In genomic region chr13:23378009-23378632, GRCh38 we compare ENCODE assay signal across 9 cellular contexts. TPM values are rescaled to one million over a fixed set of nuclear protein-coding genes. Genes with fewer than 3 reads are reported as not detected.
DNase-seq lines count a peak whose midpoint lies in the region; ATAC-seq and TF ChIP-seq lines count a peak whose summit lies in the region.
"Had no signal": no experiment of that assay in that cellular context is flagged by ENCODE, and none has a peak within 500 bp of the region (broad histone marks: within the 10 kb centered on the region; RNA-seq: fewer than 3 reads in every experiment).

No MANE protein-coding gene starts in this region.

- CTCF ChIA-PET in HEK293 (lab: Yijun Ruan, JAX) = interaction anchor here (0.6 kb wide), 1 partner anchor 9 kb away, joined by 3 read pairs; no protein-coding TSS in a partner anchor

- no peaks in the 10 kb centered on the region for H3K27me3 ChIP-seq in left lung

- DNase-seq in Daoy (ENCODE audit: low read depth) (peak; percentile 85), SIG-M5 treated with dmso at 0.1 percent for 504 hours (lab: John Stamatoyannopoulos, UW; ENCODE audit: unreplicated experiment) (peak; percentile 87), amniotic epithelial cell (ENCODE audit: low read depth) (peak; percentile 81), left lung (no peak), NCI-H1105 (lab: John Stamatoyannopoulos, UW) (no peak), NCI-H187 (lab: John Stamatoyannopoulos, UW) (no peak)
- peak; percentile 16 to 72 for DNase-seq in stimulated activated CD8-positive, alpha-beta memory T cell treated with anti-CD3 and anti-CD28 coated beads, Interleukin-7, amount 100 ng/mL, for 48 hours (ENCODE audit: extremely low read depth in 1 of 2, low read depth in 1 of 2)

- H3K36me3 ChIP-seq in HEK293 (ENCODE audit: control insufficient read depth in 2 of 2, insufficient read depth in 1 of 2, low read length in 2 of 2) = peaks cover 0 to 5% of the 10 kb centered on the region in 2 experiments; a peak in 2 of 3 replicates
- H3K36me3 ChIP-seq in left lung = no peaks in the 10 kb centered on the region

- H3K27ac ChIP-seq in HEK293 (ENCODE audit: extremely low read depth, low read depth, low read length) (no peak overlapping the region), left lung (peak overlapping the region; percentile 20 to 68)

- intact Hi-C loops in left lung (cut with DNase I) = no loop called here

- TF ChIP-seq CTCF in HEK293 (tag by site-specific recombination; IDR thresholded peaks at IDR 0.05) (no peak), left lung (IDR thresholded peaks at IDR 0.05) (no peak)

- no peak for ATAC-seq in left lung
- ATAC-seq: Panc1 had no signal

- H3K4me3 ChIP-seq in HEK293 (ENCODE audit: low read depth, low read length) (no peak overlapping the region), left lung (no peak overlapping the region)

- H3K4me1 ChIP-seq in HEK293 (ENCODE audit: control insufficient read depth, insufficient read depth, low read length) = 0 out of 2 replicates have a peak, but pooled peaks cover 2% of the 10 kb centered on the region
- H3K4me1 ChIP-seq in left lung = peaks cover 10 to 29% of the 10 kb centered on the region in 2 donors

- POLR2A ChIA-PET in HEK293 (lab: Yijun Ruan, JAX) = interaction anchor here (0.5 kb wide), 1 partner anchor 10 kb away, joined by 4 read pairs; no protein-coding TSS in a partner anchor

- H3K9me3 ChIP-seq in HEK293 (ENCODE audit: control insufficient read depth, insufficient read depth, low read depth, low read length) = no peaks in the 10 kb centered on the region
- no peaks in the 10 kb centered on the region for H3K9me3 ChIP-seq in left lung

TF ChIP-seq in HEK293, 187 proteins besides CTCF, POLR2A, EP300 and RAD21 (continues in another document):
- no peak for TF ChIP-seq MEIS1 (CRISPR knock-in tag; IDR thresholded peaks at IDR 0.05; ENCODE audit: borderline replicate concordance)
- TF ChIP-seq ZNF335 (tag by site-specific recombination; conservative IDR thresholded peaks at IDR 0.05) = peak; percentile 57; the same call in 1 of the 2 replicates
- no peak for TF ChIP-seq ZNF510 (tag by site-specific recombination; IDR thresholded peaks at IDR 0.05; ENCODE audit: insufficient replicate concordance)
- TF ChIP-seq KLF8 (tag by site-specific recombination; IDR thresholded peaks at IDR 0.05) = 0 out of 2 replicates have a peak, but pooled peaks have one; percentile 20
- TF ChIP-seq ZNF629 (tag by site-specific recombination; IDR thresholded peaks at IDR 0.05) = peak; percentile 63; the same call in 1 of the 2 replicates
- no peak for TF ChIP-seq ZNF148 (tag by site-specific recombination; IDR thresholded peaks at IDR 0.05; ENCODE audit: borderline replicate concordance)
- no peak for TF ChIP-seq ZNF184 (tag by site-specific recombination; IDR thresholded peaks at IDR 0.05)
- no peak for TF ChIP-seq OSR2 (tag by site-specific recombination; IDR thresholded peaks at IDR 0.05)
- TF ChIP-seq MZF1 (tag by site-specific recombination; IDR thresholded peaks at IDR 0.05; ENCODE audit: borderline replicate concordance) = no peak
- 0 out of 2 replicates have a peak, but pooled peaks have one; percentile 14 for TF ChIP-seq HIC1 (tag by site-specific recombination; IDR thresholded peaks at IDR 0.05)
- TF ChIP-seq KLF10 (tag by site-specific recombination; IDR thresholded peaks at IDR 0.05) = no peak
- no peak for TF ChIP-seq SP3 (tag by site-specific recombination; IDR thresholded peaks at IDR 0.05)
- no peak for TF ChIP-seq ZNF155 (tag by site-specific recombination; IDR thresholded peaks at IDR 0.05)
- no peak for TF ChIP-seq ZNF292 (tag by site-specific recombination; IDR thresholded peaks at IDR 0.05; ENCODE audit: borderline replicate concordance, low read depth)
- no peak for TF ChIP-seq ZNF600 (tag by site-specific recombination; IDR thresholded peaks at IDR 0.05)
- no peak for TF ChIP-seq ZNF354C (tag by site-specific recombination; IDR thresholded peaks at IDR 0.05; ENCODE audit: borderline replicate concordance, low read depth)
- no peak for TF ChIP-seq ZNF670 (tag by site-specific recombination; IDR thresholded peaks at IDR 0.05; ENCODE audit: low read depth)
- TF ChIP-seq ZNF658 (tag by site-specific recombination; IDR thresholded peaks at IDR 0.05) = no peak
- no peak for TF ChIP-seq ZSCAN18 (tag by site-specific recombination; IDR thresholded peaks at IDR 0.05)
- no peak for TF ChIP-seq ZBTB1 (tag by site-specific recombination; IDR thresholded peaks at IDR 0.05)
- TF ChIP-seq FEZF1 (tag by site-specific recombination; IDR thresholded peaks at IDR 0.05) = 0 out of 2 replicates have a peak, but pooled peaks have one; percentile 7
- 0 out of 2 replicates have a peak, but pooled peaks have one; percentile 48 for TF ChIP-seq ZEB2 (tag by site-specific recombination; IDR thresholded peaks at IDR 0.05)
- TF ChIP-seq ZNF18 (tag by site-specific recombination; IDR thresholded peaks at IDR 0.05) = no peak
- TF ChIP-seq ATF2 (tag by site-specific recombination; IDR thresholded peaks at IDR 0.05; ENCODE audit: low read depth) = peak; percentile 51; the same call in 1 of the 2 replicates
- TF ChIP-seq ZNF10 (tag by site-specific recombination; IDR thresholded peaks at IDR 0.05) = no peak

RNA-seq across cellular contexts. Expression of gene SACS, which starts 55.4 kb away (rescaled TPM):
- total RNA-seq in Daoy (2014; rRNA removed; shearing (Covaris generic)) = 51.3 and 52.7 TPM in 2 replicates
- 10 to 100 TPM; 10.9 to 11.5 TPM for total RNA-seq in left lung

Comparison
In these comparisons a context has a peak if more than half of its experiments do, and no peak if none do; other contexts are left out.
1. DNase-seq: peak in Daoy (single experiment), SIG-M5 treated with dmso at 0.1 percent for 504 hours (single experiment), amniotic epithelial cell (single experiment) and stimulated activated CD8-positive, alpha-beta memory T cell treated with anti-CD3 and anti-CD28 coated beads, Interleukin-7, amount 100 ng/mL, for 48 hours (2 of 2); none in left lung (0 of 2), NCI-H1105 (single experiment) and NCI-H187 (0 of 2).